In genomic region chr15:56765252-56765651, GRCh38 we compare ENCODE assay signal across 12 cellular contexts. TPM values are rescaled to one million over a fixed set of nuclear protein-coding genes. Genes with fewer than 3 reads are reported as not detected.
DNase-seq lines count a peak whose midpoint lies in the region; ATAC-seq and TF ChIP-seq lines count a peak whose summit lies in the region.
"Had no signal": no experiment of that assay in that cellular context is flagged by ENCODE, and none has a peak within 500 bp of the region (broad histone marks: within the 10 kb centered on the region; RNA-seq: fewer than 3 reads in every experiment).

No MANE protein-coding gene starts in this region.

- H2AK9ac ChIP-seq in IMR-90 (replicated peaks; ENCODE audit: low read depth, low read length, poor library complexity), result no peak overlapping the region

- 0 out of 2 replicates have a peak overlapping the region, but pooled peaks have one; percentile 55 for H3K4ac ChIP-seq in IMR-90 (ENCODE audit: low read depth, low read length)

- H3K27me3 ChIP-seq in IMR-90 (ENCODE audit: control insufficient read depth, insufficient read depth, low read length), result no peaks in the 10 kb centered on the region
- H3K27me3 ChIP-seq in adipocyte (replicated peaks; ENCODE audit: control insufficient read depth, insufficient read depth, low read length), result no peaks in the 10 kb centered on the region
- H3K27me3 ChIP-seq in HAP-1 (ENCODE audit: low read depth), result no peaks in the 10 kb centered on the region
- H3K27me3 ChIP-seq: tibial artery had no signal

- H2BK15ac ChIP-seq in IMR-90 (ENCODE audit: low read depth, low read length), result no peak overlapping the region

- intact Hi-C loops in IMR-90 (cut with micrococcal nuclease), result no loop called here

- H2AK5ac ChIP-seq in IMR-90 (ENCODE audit: low read depth, low read length), result peak overlapping the region; percentile 43; the same call in 1 of the 2 replicates

- H2BK20ac ChIP-seq in IMR-90 (ENCODE audit: low read depth, low read length), result peak overlapping the region; percentile 67; the same call in 1 of the 2 replicates

- no peak for TF ChIP-seq RAD21 in IMR-90 (IDR thresholded peaks at IDR 0.05; ENCODE audit: low read length)

- H3K27ac ChIP-seq in IMR-90 (ENCODE audit: insufficient read depth, low read length), result no peak overlapping the region
- H3K27ac ChIP-seq: tibial artery had no signal

- no peaks in the 10 kb centered on the region for H3K36me3 ChIP-seq in IMR-90 (ENCODE audit: control insufficient read depth, insufficient read depth, low read length)
- H3K36me3 ChIP-seq in adipocyte (ENCODE audit: control insufficient read depth, insufficient read depth, low read length, severe bottlenecking), result no peaks in the 10 kb centered on the region
- H3K36me3 ChIP-seq in HAP-1 (replicated peaks), result no peaks in the 10 kb centered on the region
- H3K36me3 ChIP-seq: tibial artery had no signal

- H3K9me1 ChIP-seq in IMR-90 (ENCODE audit: insufficient read depth, low read length), result peaks cover 8% of the 10 kb centered on the region

- H3K9ac ChIP-seq in IMR-90 (ENCODE audit: low read depth, low read length), result no peak overlapping the region
- H3K9ac ChIP-seq in adipocyte (ENCODE audit: low read length), result no peak overlapping the region

- no peak overlapping the region for H3K14ac ChIP-seq in IMR-90 (replicated peaks; ENCODE audit: low read depth, low read length)

- peak overlapping the region; percentile 68 for H2AFZ ChIP-seq in IMR-90 (replicated peaks; ENCODE audit: low read length, poor library complexity)

- no peak overlapping the region for H3K18ac ChIP-seq in IMR-90 (ENCODE audit: low read depth, low read length)

- DNase-seq in EH (ENCODE audit: low read depth) (peak; percentile 81), IMR-90 (peak; percentile 80), adipocyte (ENCODE audit: low read depth) (peak; percentile 63), myocyte (ENCODE audit: low read depth) (peak; percentile 52), NCI-H1694 treated with DMSO at 0.1 percent for 48 hours (lab: John Stamatoyannopoulos, UW) (no peak), HAP-1 (ENCODE audit: low spot score in 2 of 2) (no peak)
- DNase-seq: activated CD4-positive, CD25-positive, alpha-beta regulatory T cell; activated naive CD4-positive, alpha-beta T cell treated with Interleukin-2 at 50 U/mL for 16 hours; NCI-H2107; tibial artery had no signal

- BruUV-seq in IMR-90 (replicated peaks; lab: Mats Ljungman, UMichigan), result no TSS peak

- peak overlapping the region; percentile 5; the same call in 1 of the 2 replicates for H2BK120ac ChIP-seq in IMR-90 (ENCODE audit: low read depth, low read length)

- in situ Hi-C loops in IMR-90 (cut with MboI; ENCODE audit: low sequenced_read_pairs), result no loop called here
- in situ Hi-C loops in HAP-1 (cut with MboI; ENCODE audit: low sequenced_read_pairs), result no loop called here

- no peak for TF ChIP-seq CTCF in IMR-90 (conservative IDR thresholded peaks at IDR 0.05; ENCODE audit: low read depth, low read length)

- TF ChIP-seq POLR2A in IMR-90 (IDR thresholded peaks at IDR 0.05; ENCODE audit: low read depth, low read length), result no peak

- H4K20me1 ChIP-seq in IMR-90 (ENCODE audit: insufficient read depth, low read length), result no peaks in the 10 kb centered on the region

- no peak overlapping the region for H3K23ac ChIP-seq in IMR-90 (ENCODE audit: low read depth, low read length)

- H3K4me3 ChIP-seq in IMR-90 (ENCODE audit: insufficient read depth, low read depth, low read length), result no peak overlapping the region
- H3K4me3 ChIP-seq in adipocyte (ENCODE audit: low read length), result no peak overlapping the region
- no peak overlapping the region for H3K4me3 ChIP-seq in HAP-1
- H3K4me3 ChIP-seq: tibial artery had no signal

- H4K5ac ChIP-seq in IMR-90 (ENCODE audit: low read depth, low read length), result no peak overlapping the region

- dilution Hi-C loops in IMR-90 (cut with HindIII; ENCODE audit: low sequenced_read_pairs, unreplicated experiment), result no loop called here

- H3K56ac ChIP-seq in IMR-90 (ENCODE audit: extremely low read depth, insufficient read depth, low read length), result no peak overlapping the region

- no peaks in the 10 kb centered on the region for H3K79me1 ChIP-seq in IMR-90 (ENCODE audit: low read depth in 1 of 2, low read length in 2 of 2)

- H2BK5ac ChIP-seq in IMR-90 (ENCODE audit: low read depth, low read length, poor library complexity, severe bottlenecking), result no peak overlapping the region

- no peak overlapping the region for H3K4me2 ChIP-seq in IMR-90 (ENCODE audit: low read depth, low read length)

- POLR2A ChIA-PET in IMR-90 (lab: Charles Lee; ENCODE audit: unreplicated experiment), result no interaction called here

- ATAC-seq in IMR-90 (ENCODE audit: low read depth) (peak; percentile 75), HG02623 (IDR thresholded peaks at IDR 0.05; ENCODE audit: unreplicated experiment) (no peak), GM21529 (IDR thresholded peaks at IDR 0.05; ENCODE audit: unreplicated experiment) (no peak)

- CTCF ChIA-PET in IMR-90 (lab: Yijun Ruan, JAX), result no interaction called here

- H4K91ac ChIP-seq in IMR-90 (ENCODE audit: insufficient read depth, low read depth, low read length), result no peak overlapping the region

- H3K9me3 ChIP-seq in IMR-90 (ENCODE audit: control insufficient read depth, insufficient read depth, low read length), result no peaks in the 10 kb centered on the region
- H3K9me3 ChIP-seq in adipocyte (ENCODE audit: control insufficient read depth, low read length), result no peaks in the 10 kb centered on the region
- no peaks in the 10 kb centered on the region for H3K9me3 ChIP-seq in HAP-1
- H3K9me3 ChIP-seq: tibial artery had no signal

- H3K4me1 ChIP-seq in IMR-90 (ENCODE audit: control insufficient read depth, insufficient read depth, low read length) (peaks cover 6% of the 10 kb centered on the region; the same call in 1 of the 2 replicates), adipocyte (ENCODE audit: control insufficient read depth, insufficient read depth, low read length) (peaks cover 37% of the 10 kb centered on the region), HAP-1 (peaks cover 6% of the 10 kb centered on the region)

- H4K8ac ChIP-seq in IMR-90 (ENCODE audit: low read depth in 2 of 2, low read length in 2 of 2), result peak overlapping the region in 1 of 2 experiments; percentile 53; a peak in 1 of 4 replicates

TF ChIP-seq in IMR-90, 13 proteins besides CTCF, POLR2A, EP300 and RAD21:
- TF ChIP-seq ELK1 (IDR thresholded peaks at IDR 0.05; ENCODE audit: borderline replicate concordance, low read depth, low read length), result no peak
- no peak for TF ChIP-seq MAZ (IDR thresholded peaks at IDR 0.05; ENCODE audit: borderline replicate concordance, low read depth, low read length)
- TF ChIP-seq RFX5 (IDR thresholded peaks at IDR 0.05; ENCODE audit: low read depth, low read length), result no peak
- TF ChIP-seq NFE2L2 (IDR thresholded peaks at IDR 0.05; ENCODE audit: low read depth, low read length), result no peak
- no peak for TF ChIP-seq USF2 (IDR thresholded peaks at IDR 0.05; ENCODE audit: low read depth, low read length)
- TF ChIP-seq SMC3 (IDR thresholded peaks at IDR 0.05; ENCODE audit: low read depth, low read length), result no peak
- no peak for TF ChIP-seq RCOR1 (IDR thresholded peaks at IDR 0.05; ENCODE audit: insufficient replicate concordance, low read length)
- TF ChIP-seq BHLHE40 (IDR thresholded peaks at IDR 0.05; ENCODE audit: low read depth, low read length), result no peak
- TF ChIP-seq MAFK (IDR thresholded peaks at IDR 0.05; ENCODE audit: low read depth, low read length), result no peak
- no peak for TF ChIP-seq CHD1 (IDR thresholded peaks at IDR 0.05; ENCODE audit: low read depth, low read length)
- no peak for TF ChIP-seq MXI1 (IDR thresholded peaks at IDR 0.05; ENCODE audit: borderline replicate concordance, low read depth, low read length)
- no peak for TF ChIP-seq FOS (IDR thresholded peaks at IDR 0.05; ENCODE audit: low read depth, low read length)
- TF ChIP-seq CEBPB (IDR thresholded peaks at IDR 0.05; ENCODE audit: low read depth, low read length), result no peak

RNA-seq across cellular contexts. Expression of gene ZNF280D, which starts 31.9 kb away (rescaled TPM):
- total RNA-seq in IMR-90 (2012; rRNA removed) (21.0 and 28.6 TPM in 2 replicates), myocyte (47.6 and 49.8 TPM in 2 replicates)
- polyA plus RNA-seq in IMR-90 (2012; rRNA removed), result 7.3 and 8.3 TPM in 2 replicates
- 0.76 and 1.2 TPM in 2 replicates for polyA plus RNA-seq in IMR-90 (2012; cell fraction: cytosol; rRNA removed)
- 1.6 and 21.6 TPM in 2 replicates for polyA plus RNA-seq in IMR-90 (2012; cell fraction: nucleus; rRNA removed; ENCODE audit: low replicate concordance)
- 5.6 TPM for polyA plus RNA-seq in myocyte (2012)

Comparison
In these comparisons a context has a peak if more than half of its experiments do, and no peak if none do; other contexts are left out.
1. DNase-seq: peak in EH (single experiment), IMR-90 (single experiment), adipocyte (single experiment) and myocyte (single experiment); none in NCI-H1694 treated with DMSO at 0.1 percent for 48 hours (single experiment) and HAP-1 (0 of 2).